Comparison of ENCODE assay signal across 8 cellular contexts in genomic region chr1:236603896-236604217, GRCh38. TPM values are rescaled to one million over a fixed set of nuclear protein-coding genes. Genes with fewer than 3 reads are reported as not detected.
DNase-seq lines count a peak whose midpoint lies in the region; ATAC-seq and TF ChIP-seq lines count a peak whose summit lies in the region.

No MANE protein-coding gene starts in this region.

- peak overlapping the region; percentile 99 for H3K4me3 ChIP-seq in fibroblast of villous mesenchyme (ENCODE audit: low read depth, low read length)

- no peak for TF ChIP-seq CTCF in fibroblast of villous mesenchyme (IDR thresholded peaks at IDR 0.05; ENCODE audit: insufficient read depth, low read depth, low read length)

- ATAC-seq in HG02870 (IDR thresholded peaks at IDR 0.05; ENCODE audit: unreplicated experiment) (peak; percentile 1), HG03097 (IDR thresholded peaks at IDR 0.05; ENCODE audit: low FRiP score, unreplicated experiment) (no peak)

- peak; percentile 57 for DNase-seq in NCI-H82 (lab: John Stamatoyannopoulos, UW)
- no peak for DNase-seq in NCI-H82 treated with DMSO at 0.1 percent for 48 hours (lab: John Stamatoyannopoulos, UW; ENCODE audit: unreplicated experiment)
- peak; percentile 0 for DNase-seq in T-helper 9 cell
- DNase-seq in fibroblast of villous mesenchyme (ENCODE audit: low read depth) = peak; percentile 74
- peak; percentile 4 for DNase-seq in pulmonary artery endothelial cell (ENCODE audit: low read depth, low spot score)
- DNase-seq in DMS153 treated with DMSO at 0.1 percent for 48 hours (lab: John Stamatoyannopoulos, UW; ENCODE audit: unreplicated experiment) = no peak

RNA-seq across cellular contexts. Expression of gene HEATR1, which starts 0.5 kb away (rescaled TPM):
- total RNA-seq in fibroblast of villous mesenchyme = 30.9 and 47.9 TPM in 2 replicates
- total RNA-seq in pulmonary artery endothelial cell = 42.9 and 64.4 TPM in 2 replicates

Comparison
In these comparisons a context has a peak if more than half of its experiments do, and no peak if none do; other contexts are left out.
1. DNase-seq: peak in NCI-H82 (single experiment), T-helper 9 cell (single experiment), fibroblast of villous mesenchyme (single experiment) and pulmonary artery endothelial cell (single experiment); none in NCI-H82 treated with DMSO at 0.1 percent for 48 hours (single experiment) and DMS153 treated with DMSO at 0.1 percent for 48 hours (single experiment).